Comparison of ENCODE assay signal across 25 cellular contexts in genomic region chr9:136592666-136593065, GRCh38.
"Had no signal": no experiment of that assay in that cellular context is flagged by ENCODE, and none has a peak within 500 bp of the region (broad histone marks: within the 10 kb centered on the region; RNA-seq: fewer than 3 reads in every experiment).

No MANE protein-coding gene starts in this region.

- DNase-seq: cortex of kidney; dorsolateral prefrontal cortex; effector CD4-positive, alpha-beta T cell; hypothalamus; immature natural killer cell; islet precursor cell; left ventricle myocardium superior; lower lobe of right lung; naive B cell; occipital lobe; ovary; retina; stimulated activated CD4-positive, alpha-beta T cell treated with anti-CD3 and anti-CD28 coated beads, Interleukin-12 subunit alpha, Interleukin-12 subunit beta, amount 100 ng/mL, for 4 hours; stimulated activated CD4-positive, alpha-beta T cell treated with anti-CD3 and anti-CD28 coated beads, Interleukin-1b, Interleukin-23, amount 100 ng/mL, for 48 hours; stimulated activated CD4-positive, alpha-beta T cell treated with anti-CD3 and anti-CD28 coated beads, Interleukin-4, amount 100 ng/mL, for 1 hour; stimulated activated CD8-positive, alpha-beta memory T cell treated with anti-CD3 and anti-CD28 coated beads, Interleukin-4, amount 100 ng/mL, for 48 hours; stimulated activated naive CD4-positive, alpha-beta T cell treated with Interleukin-2 at 50 U/mL for 16 hours; stomach; thyroid gland had no signal

- H3K4me3 ChIP-seq: dorsolateral prefrontal cortex, lower lobe of right lung, mucosa of descending colon, ovary, smooth muscle cell, stomach, thyroid gland, vagina had no signal

- H3K4me2 ChIP-seq: smooth muscle cell had no signal

- H3K36me3 ChIP-seq: lower lobe of right lung, ovary, stomach, thyroid gland, vagina had no signal

- H3K27me3 ChIP-seq: dorsolateral prefrontal cortex, ovary, thyroid gland, vagina had no signal

- H3K27ac ChIP-seq: dorsolateral prefrontal cortex, lower lobe of right lung, ovary, stomach, thyroid gland, vagina had no signal

- ATAC-seq: left ventricle myocardium superior; lower lobe of right lung; mucosa of descending colon; natural killer cell treated with Interleukin-12 subunit alpha and Interleukin-12 subunit beta and Interleukin-15 and Interleukin-18, amount 100 ng/mL, for 72 hours; sciatic nerve had no signal

- H3K9me3 ChIP-seq: lower lobe of right lung, mucosa of descending colon, ovary, stomach, thyroid gland, vagina had no signal

- FAIRE-seq: frontal cortex had no signal
